Comparison of ENCODE assay signal across 8 cellular contexts in the genomic region with DNA sequence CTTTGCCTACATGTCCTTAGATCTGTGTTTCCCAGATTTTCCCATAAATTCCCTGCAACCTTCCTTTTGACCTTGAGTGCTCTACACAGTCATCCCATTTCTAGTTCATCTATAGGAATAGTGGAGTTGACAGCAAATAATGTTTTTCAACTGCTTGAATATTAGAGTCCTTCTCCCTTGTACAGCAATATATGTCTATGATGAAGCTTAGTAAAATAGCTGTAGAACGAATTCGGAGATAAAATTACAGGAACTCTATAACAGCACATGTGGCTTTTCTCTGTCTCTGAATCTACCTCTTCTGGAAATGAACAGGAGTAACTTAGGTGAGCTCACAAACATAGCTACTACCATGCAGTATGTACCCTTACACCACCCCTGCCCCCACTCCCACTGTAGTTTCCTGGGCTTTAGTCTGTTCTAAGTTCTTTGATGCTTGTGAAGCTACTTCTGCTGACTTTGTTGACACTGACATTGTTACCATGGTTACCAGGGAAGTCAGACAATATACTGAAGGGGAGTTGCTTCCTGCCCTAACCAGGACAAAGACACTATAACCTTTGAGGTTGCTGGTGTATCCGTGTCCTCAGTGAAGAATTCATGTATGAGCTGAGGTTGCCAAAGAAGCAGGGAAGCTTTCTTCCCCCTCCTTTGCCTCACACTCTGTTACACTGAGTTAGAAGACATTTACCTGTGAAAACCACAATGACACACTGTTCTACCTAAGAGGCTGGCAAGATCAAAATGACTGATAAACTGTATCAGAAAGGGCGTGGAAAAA. TPM values are rescaled to one million over a fixed set of nuclear protein-coding genes. Genes with fewer than 3 reads are reported as not detected.
A peak's percentile ranks its signal among the peaks of the same experiment; 100 is the strongest.
DNase-seq lines count a peak whose midpoint lies in the region; ATAC-seq and TF ChIP-seq lines count a peak whose summit lies in the region.

No MANE protein-coding gene starts in this region.

- H3K4me3 Mint-ChIP-seq in IgD-negative memory B cell = peak overlapping the region in 2 of 4 donors; percentile 6 to 59
- peak overlapping the region; percentile 66 to 67 for H3K4me3 Mint-ChIP-seq in effector memory CD8-positive, alpha-beta T cell

- no peaks in the 10 kb centered on the region for H3K4me1 ChIP-seq in smooth muscle cell (ENCODE audit: low read depth)

- H3K4me3 ChIP-seq in smooth muscle cell = no peak overlapping the region

- H3K36me3 ChIP-seq in smooth muscle cell (ENCODE audit: low read depth) = no peaks in the 10 kb centered on the region

- no peak overlapping the region for H3K9ac ChIP-seq in smooth muscle cell (ENCODE audit: low read depth)

- ATAC-seq in activated CD4-positive, CD25-positive, alpha-beta regulatory T cell treated with anti-CD3 and anti-CD28 coated beads, Interleukin-2, amount 50 U/mL, for 24 hours = peak; percentile 89 to 93
- peak; percentile 90 for ATAC-seq in effector memory CD8-positive, alpha-beta T cell (replicated peaks)
- ATAC-seq in GM21367 (IDR thresholded peaks at IDR 0.05; ENCODE audit: unreplicated experiment) (no peak), HG03520 (IDR thresholded peaks at IDR 0.05; ENCODE audit: unreplicated experiment) (no peak)

- no peaks in the 10 kb centered on the region for H3K79me2 ChIP-seq in smooth muscle cell (ENCODE audit: low read depth)

- peaks cover 0 to 5% (median 5%) of the 10 kb centered on the region in 3 donors for H3K9me3 Mint-ChIP-seq in IgD-negative memory B cell
- peaks cover 1 to 5% of the 10 kb centered on the region in 2 donors for H3K9me3 Mint-ChIP-seq in effector memory CD8-positive, alpha-beta T cell

- H4K20me1 ChIP-seq in smooth muscle cell (ENCODE audit: low read depth) = no peaks in the 10 kb centered on the region

- H3K27ac ChIP-seq in smooth muscle cell (ENCODE audit: low read depth) = no peak overlapping the region

- H3F3A ChIP-seq in smooth muscle cell (ENCODE audit: low read depth) = no peaks in the 10 kb centered on the region

- no peak overlapping the region for H2AFZ ChIP-seq in smooth muscle cell (ENCODE audit: low read depth)

- H3K4me2 ChIP-seq in smooth muscle cell = no peak overlapping the region

- H3K9me3 ChIP-seq in smooth muscle cell (replicated peaks; ENCODE audit: low read depth) = no peaks in the 10 kb centered on the region

- peaks cover 2% of the 10 kb centered on the region for H3K27me3 ChIP-seq in smooth muscle cell (ENCODE audit: low read depth)

- WGBS in smooth muscle cell (ENCODE audit: low lambda C conversion rate) = 72% methylated on average over 4 of the region's 4 CpGs

- DNase-seq in effector memory CD8-positive, alpha-beta T cell = peak; percentile 70 to 75 (median 73)
- DNase-seq in stimulated activated CD4-positive, alpha-beta T cell treated with anti-CD3 and anti-CD28 coated beads, Interleukin-15, amount 100 ng/mL, for 1 hour (ENCODE audit: low read depth in 1 of 2, low spot score in 1 of 2) = peak; percentile 8 to 62
- no peak for DNase-seq in NCI-H2107 treated with DMSO at 0.1 percent for 48 hours (lab: John Stamatoyannopoulos, UW; ENCODE audit: unreplicated experiment)
- no peak for DNase-seq in smooth muscle cell (lab: John Stamatoyannopoulos, UW; ENCODE audit: unreplicated experiment)

- H3K27me3 Mint-ChIP-seq in IgD-negative memory B cell = peaks cover 22% of the 10 kb centered on the region
- peaks cover 11% of the 10 kb centered on the region in 2 donors for H3K27me3 Mint-ChIP-seq in effector memory CD8-positive, alpha-beta T cell

- peaks cover 2% of the 10 kb centered on the region for H3K36me3 Mint-ChIP-seq in IgD-negative memory B cell
- H3K36me3 Mint-ChIP-seq in effector memory CD8-positive, alpha-beta T cell (ENCODE audit: insufficient read depth) = peaks cover 6% of the 10 kb centered on the region

- TF ChIP-seq CTCF in smooth muscle cell (IDR thresholded peaks at IDR 0.05; ENCODE audit: borderline replicate concordance, insufficient read depth, poor library complexity, severe bottlenecking) = no peak

- H3K27ac Mint-ChIP-seq in IgD-negative memory B cell = peak overlapping the region; percentile 14 to 85 (median 81)
- H3K27ac Mint-ChIP-seq in effector memory CD8-positive, alpha-beta T cell = peak overlapping the region; percentile 95 to 97

- H3K4me1 Mint-ChIP-seq in IgD-negative memory B cell = peaks cover 12 to 19% (median 17%) of the 10 kb centered on the region in 3 donors
- peaks cover 15 to 16% of the 10 kb centered on the region in 2 donors for H3K4me1 Mint-ChIP-seq in effector memory CD8-positive, alpha-beta T cell (ENCODE audit: low read depth in 2 of 2)

RNA-seq across cellular contexts. Expression of gene SHLD1, which starts 35.8 kb away (rescaled TPM):
- polyA plus RNA-seq in IgD-negative memory B cell = 19.8 TPM
- total RNA-seq in smooth muscle cell = 3.3 and 3.9 TPM in 2 replicates
- polyA plus RNA-seq in smooth muscle cell = 3.7 TPM in 2 replicates

Comparison
In these comparisons a context has a peak if more than half of its experiments do, and no peak if none do; other contexts are left out.
1. ATAC-seq: peak in activated CD4-positive, CD25-positive, alpha-beta regulatory T cell treated with anti-CD3 and anti-CD28 coated beads, Interleukin-2, amount 50 U/mL, for 24 hours (2 of 2) and effector memory CD8-positive, alpha-beta T cell (single experiment); none in GM21367 (single experiment) and HG03520 (single experiment).
2. DNase-seq: peak in effector memory CD8-positive, alpha-beta T cell (3 of 3) and stimulated activated CD4-positive, alpha-beta T cell treated with anti-CD3 and anti-CD28 coated beads, Interleukin-15, amount 100 ng/mL, for 1 hour (2 of 2); none in NCI-H2107 treated with DMSO at 0.1 percent for 48 hours (single experiment) and smooth muscle cell (single experiment).